Comparison of ENCODE assay signal across 9 cellular contexts in the genomic region with DNA sequence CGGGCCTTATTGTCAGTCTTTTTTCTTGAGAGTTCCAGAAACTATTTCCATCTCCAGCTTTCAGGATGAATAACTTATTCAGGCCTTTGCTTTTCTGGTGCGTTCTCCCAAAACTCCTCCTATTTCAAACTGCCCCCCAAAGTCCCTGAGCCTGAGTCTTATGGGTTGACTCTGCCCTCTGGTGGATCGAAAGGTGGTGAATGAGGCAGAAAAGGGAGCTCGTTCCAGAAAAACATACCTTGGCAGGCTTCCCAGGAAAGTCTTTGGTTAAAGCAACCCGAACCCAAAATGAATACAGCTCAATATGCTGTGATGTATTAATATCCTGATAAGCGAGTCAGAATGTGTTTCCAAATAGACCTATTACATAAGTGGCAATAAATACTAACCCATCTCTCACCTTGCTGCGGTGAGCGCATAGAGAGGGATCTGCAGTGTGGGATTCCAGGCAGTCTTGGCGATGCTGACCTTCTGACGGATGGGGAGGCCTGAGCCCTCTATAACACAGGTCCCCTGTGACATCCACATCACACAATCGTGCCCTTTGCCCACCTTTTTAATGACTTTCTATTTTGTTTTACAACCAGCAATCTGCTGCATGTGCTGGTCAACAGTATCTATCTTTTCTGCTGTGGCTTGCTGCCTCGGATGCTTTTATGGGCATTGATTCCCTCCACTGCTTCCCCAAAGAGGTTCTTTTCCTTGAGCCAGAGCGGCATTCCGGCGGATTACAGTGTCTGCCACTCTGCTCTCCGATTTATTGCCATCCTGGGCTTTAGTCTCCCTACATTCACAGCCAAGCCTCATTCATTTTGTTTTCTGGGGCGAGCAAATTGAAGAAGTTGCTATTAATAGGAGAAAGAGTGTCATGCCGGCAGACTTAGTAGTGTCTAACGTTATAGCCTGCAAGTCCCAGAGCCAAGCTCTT.
DNase-seq lines count a peak whose midpoint lies in the region; ATAC-seq and TF ChIP-seq lines count a peak whose summit lies in the region.
"Had no signal": no experiment of that assay in that cellular context is flagged by ENCODE, and none has a peak within 500 bp of the region (broad histone marks: within the 10 kb centered on the region; RNA-seq: fewer than 3 reads in every experiment).

No MANE protein-coding gene starts in this region.

- H2AFZ ChIP-seq in neural progenitor cell (replicated peaks), result no peak overlapping the region

- peak overlapping the region; percentile 89 for H3K27ac ChIP-seq in RWPE2 (ENCODE audit: poor library complexity, severe bottlenecking)
- H3K27ac ChIP-seq in neural progenitor cell, result no peak overlapping the region
- H3K27ac ChIP-seq: ascending aorta had no signal

- H3K4me1 ChIP-seq in RWPE2 (ENCODE audit: insufficient read depth, poor library complexity, severe bottlenecking), result peaks cover 7% of the 10 kb centered on the region
- peaks cover 7% of the 10 kb centered on the region for H3K4me1 ChIP-seq in neural progenitor cell
- H3K4me1 ChIP-seq: ascending aorta had no signal

- H3K4me3 ChIP-seq in RWPE2 (ENCODE audit: severe bottlenecking) (no peak overlapping the region), fibroblast of pulmonary artery (replicated peaks; ENCODE audit: low read depth, low read length) (peak overlapping the region; percentile 50), neural progenitor cell (peak overlapping the region; percentile 36)

- peaks cover 19% of the 10 kb centered on the region for H3K4me1 Mint-ChIP-seq in neural progenitor cell
- H3K4me1 Mint-ChIP-seq in activated T-helper 1 cell treated with anti-CD3 and anti-CD28 coated beads, Interleukin-12 subunit alpha, Interleukin-12 subunit beta, Interleukin-2, Interleukin-4 antibody, amounts not matched to agents 30 ng/mL and 10 ng/mL and 1 ng/mL, durations not matched to agents 14 hours and 24 hours and 36 hours (ENCODE audit: low read depth), result no peaks in the 10 kb centered on the region
- no peaks in the 10 kb centered on the region for H3K4me1 Mint-ChIP-seq in activated CD4-positive, alpha-beta T cell treated with anti-CD3 and anti-CD28 coated beads, Interleukin-2, amount 10 ng/mL, durations not matched to agents 24 days and 14 days

- H3K27me3 ChIP-seq in RWPE2 (ENCODE audit: insufficient read depth, poor library complexity, severe bottlenecking) (no peaks in the 10 kb centered on the region), neural progenitor cell (no peaks in the 10 kb centered on the region)
- H3K27me3 ChIP-seq: ascending aorta had no signal

- no peak overlapping the region for H3K9ac ChIP-seq in neural progenitor cell

- H3K9me3 Mint-ChIP-seq in neural progenitor cell, result no peaks in the 10 kb centered on the region
- H3K9me3 Mint-ChIP-seq in activated T-helper 1 cell treated with anti-CD3 and anti-CD28 coated beads, Interleukin-12 subunit alpha, Interleukin-12 subunit beta, Interleukin-2, Interleukin-4 antibody, amounts not matched to agents 30 ng/mL and 10 ng/mL and 1 ng/mL, durations not matched to agents 14 hours and 24 hours and 36 hours, result no peaks in the 10 kb centered on the region
- no peaks in the 10 kb centered on the region for H3K9me3 Mint-ChIP-seq in activated CD4-positive, alpha-beta T cell treated with anti-CD3 and anti-CD28 coated beads, Interleukin-2, amount 10 ng/mL, durations not matched to agents 24 days and 14 days

- no peak overlapping the region for H3K4me3 Mint-ChIP-seq in neural progenitor cell
- H3K4me3 Mint-ChIP-seq in activated T-helper 1 cell treated with anti-CD3 and anti-CD28 coated beads, Interleukin-12 subunit alpha, Interleukin-12 subunit beta, Interleukin-2, Interleukin-4 antibody, amounts not matched to agents 30 ng/mL and 10 ng/mL and 1 ng/mL, durations not matched to agents 14 hours and 24 hours and 36 hours, result no peak overlapping the region
- no peak overlapping the region for H3K4me3 Mint-ChIP-seq in activated CD4-positive, alpha-beta T cell treated with anti-CD3 and anti-CD28 coated beads, Interleukin-2, amount 10 ng/mL, durations not matched to agents 24 days and 14 days

- H4K20me1 ChIP-seq in neural progenitor cell (ENCODE audit: low read depth), result no peaks in the 10 kb centered on the region

- no peaks in the 10 kb centered on the region for H3K79me2 ChIP-seq in neural progenitor cell (ENCODE audit: low read depth)

- H3K36me3 ChIP-seq in RWPE2 (ENCODE audit: low read depth) (no peaks in the 10 kb centered on the region), neural progenitor cell (no peaks in the 10 kb centered on the region)
- H3K36me3 ChIP-seq: ascending aorta had no signal

- ATAC-seq in RWPE2 (ENCODE audit: low read depth), result peak; percentile 75

- no peaks in the 10 kb centered on the region for H3K36me3 Mint-ChIP-seq in neural progenitor cell
- no peaks in the 10 kb centered on the region for H3K36me3 Mint-ChIP-seq in activated T-helper 1 cell treated with anti-CD3 and anti-CD28 coated beads, Interleukin-12 subunit alpha, Interleukin-12 subunit beta, Interleukin-2, Interleukin-4 antibody, amounts not matched to agents 30 ng/mL and 10 ng/mL and 1 ng/mL, durations not matched to agents 14 hours and 24 hours and 36 hours (ENCODE audit: low read depth)
- no peaks in the 10 kb centered on the region for H3K36me3 Mint-ChIP-seq in activated CD4-positive, alpha-beta T cell treated with anti-CD3 and anti-CD28 coated beads, Interleukin-2, amount 10 ng/mL, durations not matched to agents 24 days and 14 days (ENCODE audit: low read depth)

- peak overlapping the region; percentile 73 for H3K4me2 ChIP-seq in neural progenitor cell

- H3K27ac Mint-ChIP-seq in neural progenitor cell, result no peak overlapping the region
- H3K27ac Mint-ChIP-seq in activated T-helper 1 cell treated with anti-CD3 and anti-CD28 coated beads, Interleukin-12 subunit alpha, Interleukin-12 subunit beta, Interleukin-2, Interleukin-4 antibody, amounts not matched to agents 30 ng/mL and 10 ng/mL and 1 ng/mL, durations not matched to agents 14 hours and 24 hours and 36 hours, result no peak overlapping the region
- no peak overlapping the region for H3K27ac Mint-ChIP-seq in activated CD4-positive, alpha-beta T cell treated with anti-CD3 and anti-CD28 coated beads, Interleukin-2, amount 10 ng/mL, durations not matched to agents 24 days and 14 days

- peaks cover 16% of the 10 kb centered on the region for H3F3A ChIP-seq in neural progenitor cell (ENCODE audit: low read depth)

- H3K27me3 Mint-ChIP-seq in neural progenitor cell (ENCODE audit: insufficient read depth, low read depth), result peaks cover 4% of the 10 kb centered on the region
- H3K27me3 Mint-ChIP-seq in activated T-helper 1 cell treated with anti-CD3 and anti-CD28 coated beads, Interleukin-12 subunit alpha, Interleukin-12 subunit beta, Interleukin-2, Interleukin-4 antibody, amounts not matched to agents 30 ng/mL and 10 ng/mL and 1 ng/mL, durations not matched to agents 14 hours and 24 hours and 36 hours (ENCODE audit: insufficient read depth), result no peaks in the 10 kb centered on the region
- no peaks in the 10 kb centered on the region for H3K27me3 Mint-ChIP-seq in activated CD4-positive, alpha-beta T cell treated with anti-CD3 and anti-CD28 coated beads, Interleukin-2, amount 10 ng/mL, durations not matched to agents 24 days and 14 days

- H3K9me3 ChIP-seq in RWPE2 (ENCODE audit: severe bottlenecking) (no peaks in the 10 kb centered on the region), neural progenitor cell (ENCODE audit: low read depth) (no peaks in the 10 kb centered on the region)
- H3K9me3 ChIP-seq: ascending aorta had no signal

- TF ChIP-seq CTCF in RWPE2 (IDR thresholded peaks at IDR 0.05; ENCODE audit: poor library complexity, severe bottlenecking) (peak; percentile 87), fibroblast of pulmonary artery (IDR thresholded peaks at IDR 0.05; ENCODE audit: low read length, missing control alignments) (peak; percentile 85), neural progenitor cell (IDR thresholded peaks at IDR 0.05) (peak; percentile 76)

- DNase-seq in AG08395 (ENCODE audit: low spot score) (peak; percentile 92), HS-5 (ENCODE audit: low read depth) (peak; percentile 72), RWPE2 (ENCODE audit: low spot score) (no peak), fibroblast of pulmonary artery (ENCODE audit: low read depth) (peak; percentile 93), neural progenitor cell (ENCODE audit: low spot score) (peak; percentile 66)
- DNase-seq in activated T-helper 1 cell treated with anti-CD3 and anti-CD28 coated beads, Interleukin-12 subunit alpha, Interleukin-12 subunit beta, Interleukin-2, Interleukin-4 antibody, amounts not matched to agents 30 ng/mL and 10 ng/mL and 1 ng/mL, durations not matched to agents 14 hours and 24 hours and 36 hours (ENCODE audit: low spot score), result no peak
- DNase-seq in effector CD4-positive, alpha-beta T cell, result no peak
- DNase-seq in activated CD4-positive, alpha-beta T cell treated with anti-CD3 and anti-CD28 coated beads, Interleukin-2, amount 10 ng/mL, durations not matched to agents 24 days and 14 days, result no peak

- intact Hi-C loops in activated T-helper 1 cell treated with anti-CD3 and anti-CD28 coated beads, Interleukin-12 subunit alpha, Interleukin-12 subunit beta, Interleukin-2, Interleukin-4 antibody, amounts not matched to agents 30 ng/mL and 10 ng/mL and 1 ng/mL, durations not matched to agents 14 hours and 24 hours and 36 hours (cut with micrococcal nuclease), result no loop called here
- intact Hi-C loops in activated CD4-positive, alpha-beta T cell treated with anti-CD3 and anti-CD28 coated beads, Interleukin-2, amount 10 ng/mL, durations not matched to agents 24 days and 14 days (cut with micrococcal nuclease), result no loop called here

Comparison
In these comparisons a context has a peak if more than half of its experiments do, and no peak if none do; other contexts are left out.
1. DNase-seq: peak in AG08395 (single experiment), HS-5 (single experiment), fibroblast of pulmonary artery (single experiment) and neural progenitor cell (single experiment); none in RWPE2 (single experiment), activated T-helper 1 cell treated with anti-CD3 and anti-CD28 coated beads, Interleukin-12 subunit alpha, Interleukin-12 subunit beta, Interleukin-2, Interleukin-4 antibody, amounts not matched to agents 30 ng/mL and 10 ng/mL and 1 ng/mL, durations not matched to agents 14 hours and 24 hours and 36 hours (single experiment), effector CD4-positive, alpha-beta T cell (single experiment) and activated CD4-positive, alpha-beta T cell treated with anti-CD3 and anti-CD28 coated beads, Interleukin-2, amount 10 ng/mL, durations not matched to agents 24 days and 14 days (single experiment).
2. Peak in every context shown above with its lines, with median percentiles within 50 percentile points of each other: CTCF ChIP-seq.